26 cellular contexts compared by ENCODE assay signal in genomic region chr5:33267741-33268140, GRCh38.
"Had no signal": no experiment of that assay in that cellular context is flagged by ENCODE, and none has a peak within 500 bp of the region (broad histone marks: within the 10 kb centered on the region; RNA-seq: fewer than 3 reads in every experiment).

No MANE protein-coding gene starts in this region.

- H3K9me3 ChIP-seq: mucosa of descending colon, prostate gland, sigmoid colon, suprapubic skin, transverse colon, upper lobe of right lung had no signal

- H3K4me1 ChIP-seq: parathyroid adenoma, prostate gland, suprapubic skin, transverse colon, upper lobe of right lung, uterus had no signal

- H3K79me2 ChIP-seq: parathyroid adenoma had no signal

- H2AFZ ChIP-seq: parathyroid adenoma had no signal

- H3K27ac ChIP-seq: esophagus squamous epithelium, parathyroid adenoma, prostate gland, sigmoid colon, skin epidermis, suprapubic skin, transverse colon, upper lobe of right lung, uterus had no signal

- FAIRE-seq: colon, frontal cortex, kidney had no signal

- H3K36me3 ChIP-seq: esophagus squamous epithelium, prostate gland, sigmoid colon, suprapubic skin, transverse colon, upper lobe of right lung, uterus had no signal

- DNase-seq: central memory CD4-positive, alpha-beta T cell; effector memory CD4-positive, alpha-beta T cell; erythroblast; esophagus squamous epithelium; kidney; mesenchymal stem cell; mucosa of descending colon; naive thymus-derived CD4-positive, alpha-beta T cell; nucleus accumbens; right cardiac atrium; sigmoid colon; stimulated activated CD4-positive, alpha-beta T cell treated with anti-CD3 and anti-CD28 coated beads, Interleukin-1b, Interleukin-23, amount 100 ng/mL, for 48 hours; stimulated activated CD4-positive, alpha-beta T cell treated with anti-CD3 and anti-CD28 coated beads, Interleukin-4, amount 100 ng/mL, for 1 hour; stimulated activated CD8-positive, alpha-beta memory T cell treated with anti-CD3 and anti-CD28 coated beads, Interleukin-4, amount 100 ng/mL, for 48 hours; stimulated activated naive CD4-positive, alpha-beta T cell; stimulated activated naive CD8-positive, alpha-beta T cell treated with anti-CD3 and anti-CD28 coated beads, Interleukin-15, amount 100 ng/mL, for 72 hours; transverse colon; upper lobe of right lung; uterus had no signal

- H3K27me3 ChIP-seq: esophagus squamous epithelium, sigmoid colon, suprapubic skin, transverse colon, upper lobe of right lung, uterus had no signal

- H3K9ac ChIP-seq: parathyroid adenoma had no signal

- H3K4me3 ChIP-seq: esophagus squamous epithelium, lung, mucosa of descending colon, prostate gland, sigmoid colon, skin epidermis, suprapubic skin, transverse colon, upper lobe of right lung, uterus had no signal
